Comparison of ENCODE assay signal across 9 cellular contexts in genomic region chr5:59766394-59766793, GRCh38.
DNase-seq lines count a peak whose midpoint lies in the region; ATAC-seq and TF ChIP-seq lines count a peak whose summit lies in the region.
"Had no signal": no experiment of that assay in that cellular context is flagged by ENCODE, and none has a peak within 500 bp of the region (broad histone marks: within the 10 kb centered on the region; RNA-seq: fewer than 3 reads in every experiment).

No MANE protein-coding gene starts in this region.

- no peak overlapping the region for H3K4me3 ChIP-seq in SU-DHL-6 (ENCODE audit: insufficient read depth, low read length, poor library complexity, severe bottlenecking)

- peak; percentile 43 for DNase-seq in NCI-H345 (lab: John Stamatoyannopoulos, UW)
- no peak for DNase-seq in NCI-H345 treated with DMSO at 0.1 percent for 48 hours (lab: John Stamatoyannopoulos, UW; ENCODE audit: unreplicated experiment)
- peak; percentile 71 for DNase-seq in iris pigment epithelial cell (ENCODE audit: low read depth)
- no peak for DNase-seq in NCI-H2227 treated with DMSO at 0.1 percent for 48 hours (lab: John Stamatoyannopoulos, UW)
- no peak for DNase-seq in erythroblast (lab: John Stamatoyannopoulos, UW)
- DNase-seq in activated CD8-positive, alpha-beta T cell treated with anti-CD3 and anti-CD28 coated beads for 36 hours, result no peak

- H3F3A ChIP-seq in SU-DHL-6 (ENCODE audit: insufficient read depth), result no peaks in the 10 kb centered on the region

- POLR2A ChIA-PET in activated CD8-positive, alpha-beta T cell treated with anti-CD3 and anti-CD28 coated beads for 36 hours (lab: Charles Lee), result no interaction called here

- peak overlapping the region; percentile 54 for H3K4me2 ChIP-seq in SU-DHL-6 (ENCODE audit: low read depth, low read length, poor library complexity, severe bottlenecking)

- no peaks in the 10 kb centered on the region for H3K79me2 ChIP-seq in SU-DHL-6 (ENCODE audit: insufficient read depth, low read length)

- no peaks in the 10 kb centered on the region for H3K36me3 Mint-ChIP-seq in stimulated activated memory B cell treated with anti-CD40 and anti-IgM and Interleukin-4, amounts not matched to agents 10 μg/mL and 1 μg/mL and 100 μg/mL, for 72 hours
- H3K36me3 Mint-ChIP-seq in activated CD8-positive, alpha-beta T cell treated with anti-CD3 and anti-CD28 coated beads for 36 hours (ENCODE audit: low read depth), result no peaks in the 10 kb centered on the region

- CTCF ChIA-PET in activated CD8-positive, alpha-beta T cell treated with anti-CD3 and anti-CD28 coated beads for 36 hours (lab: Charles Lee), result interaction anchor here (0.8 kb wide), 1 partner anchor 374 kb away, joined by 3 read pairs; no protein-coding TSS in a partner anchor

- no peaks in the 10 kb centered on the region for H3K27me3 ChIP-seq in SU-DHL-6 (ENCODE audit: low read length)

- no peaks in the 10 kb centered on the region for H3K9me3 Mint-ChIP-seq in stimulated activated memory B cell treated with anti-CD40 and anti-IgM and Interleukin-4, amounts not matched to agents 10 μg/mL and 1 μg/mL and 100 μg/mL, for 72 hours
- no peaks in the 10 kb centered on the region for H3K9me3 Mint-ChIP-seq in activated CD8-positive, alpha-beta T cell treated with anti-CD3 and anti-CD28 coated beads for 36 hours
- H3K9me3 Mint-ChIP-seq: stimulated activated naive CD8-positive, alpha-beta T cell treated with anti-CD3 and anti-CD28 coated beads, Interleukin-15, Interleukin-2, amounts not matched to agents 100 ng/mL and 50 ng/mL, for 24 hours had no signal

- no peaks in the 10 kb centered on the region for H3K9me3 ChIP-seq in SU-DHL-6 (ENCODE audit: insufficient read depth, low read length)

- ATAC-seq in stimulated activated memory B cell treated with anti-CD40 and anti-IgM and Interleukin-4, amounts not matched to agents 10 μg/mL and 1 μg/mL and 100 μg/mL, for 72 hours, result no peak
- ATAC-seq in activated CD8-positive, alpha-beta T cell treated with anti-CD3 and anti-CD28 coated beads for 36 hours, result no peak

- no peak overlapping the region for H3K27ac ChIP-seq in SU-DHL-6 (ENCODE audit: low read depth, low read length)

- TF ChIP-seq CTCF in SU-DHL-6 (IDR thresholded peaks at IDR 0.05; ENCODE audit: insufficient read depth, low read length, poor library complexity, severe bottlenecking), result no peak
- TF ChIP-seq CTCF in activated CD8-positive, alpha-beta T cell treated with anti-CD3 and anti-CD28 coated beads for 36 hours (IDR thresholded peaks at IDR 0.05), result no peak

- peak overlapping the region; percentile 86 for H3K4me3 Mint-ChIP-seq in stimulated activated memory B cell treated with anti-CD40 and anti-IgM and Interleukin-4, amounts not matched to agents 10 μg/mL and 1 μg/mL and 100 μg/mL, for 72 hours
- H3K4me3 Mint-ChIP-seq in activated CD8-positive, alpha-beta T cell treated with anti-CD3 and anti-CD28 coated beads for 36 hours, result no peak overlapping the region
- H3K4me3 Mint-ChIP-seq: stimulated activated naive CD8-positive, alpha-beta T cell treated with anti-CD3 and anti-CD28 coated beads, Interleukin-15, Interleukin-2, amounts not matched to agents 100 ng/mL and 50 ng/mL, for 24 hours had no signal

- intact Hi-C loops in activated CD8-positive, alpha-beta T cell treated with anti-CD3 and anti-CD28 coated beads for 36 hours (cut with micrococcal nuclease), result no loop called here

- H4K20me1 ChIP-seq in SU-DHL-6 (ENCODE audit: low read depth, low read length), result no peaks in the 10 kb centered on the region

- H3K36me3 ChIP-seq in SU-DHL-6 (ENCODE audit: low read length), result no peaks in the 10 kb centered on the region

- H3K27ac Mint-ChIP-seq in stimulated activated memory B cell treated with anti-CD40 and anti-IgM and Interleukin-4, amounts not matched to agents 10 μg/mL and 1 μg/mL and 100 μg/mL, for 72 hours, result peak overlapping the region; percentile 89
- H3K27ac Mint-ChIP-seq in activated CD8-positive, alpha-beta T cell treated with anti-CD3 and anti-CD28 coated beads for 36 hours, result no peak overlapping the region
- H3K27ac Mint-ChIP-seq: stimulated activated naive CD8-positive, alpha-beta T cell treated with anti-CD3 and anti-CD28 coated beads, Interleukin-15, Interleukin-2, amounts not matched to agents 100 ng/mL and 50 ng/mL, for 24 hours had no signal

- no peaks in the 10 kb centered on the region for H3K9me2 ChIP-seq in SU-DHL-6 (replicated peaks; ENCODE audit: insufficient read depth, low read length)

- H2AFZ ChIP-seq in SU-DHL-6 (ENCODE audit: low read depth, low read length, severe bottlenecking), result no peak overlapping the region

- TF ChIP-seq POLR2A in erythroblast (IDR thresholded peaks at IDR 0.05; ENCODE audit: low read length), result no peak

- H3K4me1 Mint-ChIP-seq in stimulated activated memory B cell treated with anti-CD40 and anti-IgM and Interleukin-4, amounts not matched to agents 10 μg/mL and 1 μg/mL and 100 μg/mL, for 72 hours, result peaks cover 41% of the 10 kb centered on the region
- peaks cover 5% of the 10 kb centered on the region for H3K4me1 Mint-ChIP-seq in activated CD8-positive, alpha-beta T cell treated with anti-CD3 and anti-CD28 coated beads for 36 hours (ENCODE audit: low read depth)

- peaks cover 15% of the 10 kb centered on the region for H3K27me3 Mint-ChIP-seq in stimulated activated memory B cell treated with anti-CD40 and anti-IgM and Interleukin-4, amounts not matched to agents 10 μg/mL and 1 μg/mL and 100 μg/mL, for 72 hours
- H3K27me3 Mint-ChIP-seq in activated CD8-positive, alpha-beta T cell treated with anti-CD3 and anti-CD28 coated beads for 36 hours, result peaks cover 36% of the 10 kb centered on the region

- no peak overlapping the region for H3K9ac ChIP-seq in SU-DHL-6 (ENCODE audit: low read length)

Comparison
In these comparisons a context has a peak if more than half of its experiments do, and no peak if none do; other contexts are left out.
1. DNase-seq: peak in NCI-H345 (single experiment) and iris pigment epithelial cell (single experiment); none in NCI-H345 treated with DMSO at 0.1 percent for 48 hours (single experiment), NCI-H2227 treated with DMSO at 0.1 percent for 48 hours (single experiment), erythroblast (0 of 2) and activated CD8-positive, alpha-beta T cell treated with anti-CD3 and anti-CD28 coated beads for 36 hours (single experiment).